Comparison of ENCODE assay signal across 8 cellular contexts in the genomic region with DNA sequence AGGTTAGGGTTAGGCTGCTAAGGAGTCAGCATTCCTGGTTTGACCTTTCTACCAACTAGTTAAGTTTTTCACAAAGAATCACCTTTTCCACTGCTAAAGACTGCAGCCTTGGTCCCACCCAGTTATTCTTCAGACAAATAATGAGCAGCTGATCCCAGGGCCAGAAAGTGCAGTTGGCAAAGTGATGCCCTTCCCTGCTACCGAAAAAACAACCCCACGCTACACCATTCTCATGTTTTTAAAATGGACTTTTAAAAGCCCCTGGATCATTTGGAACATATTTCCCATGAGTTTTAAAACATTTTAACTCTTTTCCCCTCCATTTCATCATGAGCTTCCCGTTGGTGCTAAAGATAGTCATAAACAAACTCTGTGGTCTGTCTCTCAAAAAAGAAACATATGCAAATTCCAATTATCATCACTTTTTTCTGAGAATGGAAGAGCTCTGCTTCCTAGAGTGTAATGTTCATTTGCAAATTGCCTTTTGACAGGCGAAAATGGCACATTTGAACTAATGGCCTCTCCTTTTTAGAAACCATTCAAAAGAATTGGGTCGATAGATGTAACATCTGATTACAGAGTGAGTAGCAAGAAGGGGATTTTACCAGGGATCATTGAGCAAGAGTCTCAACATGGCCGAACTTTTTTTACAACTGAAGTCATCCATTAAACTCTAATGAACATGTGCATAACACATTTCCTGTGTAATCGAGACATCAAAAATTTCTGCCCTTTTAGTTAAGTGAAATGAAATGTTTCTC.
DNase-seq lines count a peak whose midpoint lies in the region; ATAC-seq and TF ChIP-seq lines count a peak whose summit lies in the region.

No MANE protein-coding gene starts in this region.

- peaks cover 56% of the 10 kb centered on the region for H3K4me1 Mint-ChIP-seq in activated CD8-positive, alpha-beta memory T cell treated with anti-CD3 and anti-CD28 coated beads, Interleukin-2, amount 10 ng/mL, durations not matched to agents 7 days and 5 days
- H3K4me1 Mint-ChIP-seq in activated B cell treated with CpG ODN at 0.5 μM for 24 hours = peaks cover 50% of the 10 kb centered on the region
- peaks cover 50% of the 10 kb centered on the region for H3K4me1 Mint-ChIP-seq in stimulated activated naive CD8-positive, alpha-beta T cell treated with anti-CD3 and anti-CD28 coated beads, Interleukin-15, Interleukin-2, amounts not matched to agents 100 ng/mL and 50 ng/mL, for 24 hours (ENCODE audit: low read depth)

- H3K9me3 Mint-ChIP-seq in activated CD8-positive, alpha-beta memory T cell treated with anti-CD3 and anti-CD28 coated beads, Interleukin-2, amount 10 ng/mL, durations not matched to agents 7 days and 5 days (ENCODE audit: low read depth) = peaks cover 2% of the 10 kb centered on the region
- H3K9me3 Mint-ChIP-seq in activated B cell treated with CpG ODN at 0.5 μM for 24 hours = peaks cover 3% of the 10 kb centered on the region
- H3K9me3 Mint-ChIP-seq in stimulated activated naive CD8-positive, alpha-beta T cell treated with anti-CD3 and anti-CD28 coated beads, Interleukin-15, Interleukin-2, amounts not matched to agents 100 ng/mL and 50 ng/mL, for 24 hours = peaks cover 8% of the 10 kb centered on the region

- intact Hi-C loops in activated B cell treated with CpG ODN at 0.5 μM for 24 hours (cut with micrococcal nuclease) = no loop called here
- intact Hi-C loops in colonic mucosa (cut with DNase I) = no loop called here

- no peak overlapping the region for H3K4me3 ChIP-seq in colonic mucosa

- H3K27me3 ChIP-seq in colonic mucosa = no peaks in the 10 kb centered on the region

- no peak for DNase-seq in activated CD8-positive, alpha-beta memory T cell treated with anti-CD3 and anti-CD28 coated beads, Interleukin-2, amount 10 ng/mL, durations not matched to agents 7 days and 5 days
- DNase-seq in activated CD8-positive, alpha-beta memory T cell treated with anti-CD3 and anti-CD28 coated beads, Interleukin-2, amount 50 U/mL, for 48 hours = no peak
- DNase-seq in activated B cell treated with CpG ODN at 0.5 μM for 24 hours = no peak
- DNase-seq in colonic mucosa = no peak
- no peak for DNase-seq in Ammon's horn (ENCODE audit: low spot score)
- DNase-seq in SW480 (ENCODE audit: low spot score) = no peak

- no peak overlapping the region for H3K27ac ChIP-seq in colonic mucosa

- no peaks in the 10 kb centered on the region for H3K9me3 ChIP-seq in colonic mucosa

- POLR2A ChIA-PET in activated B cell treated with CpG ODN at 0.5 μM for 24 hours (lab: Charles Lee) = interaction anchor here (0.6 to 1.9 kb wide), 3 partner anchors 26 to 197 kb away, joined by 3 to 5 read pairs (median 5); a partner anchor contains a TSS

- peak; percentile 35 for ATAC-seq in activated CD8-positive, alpha-beta memory T cell treated with anti-CD3 and anti-CD28 coated beads, Interleukin-2, amount 10 ng/mL, durations not matched to agents 7 days and 5 days
- peak; percentile 47 for ATAC-seq in HG02870 (IDR thresholded peaks at IDR 0.05; ENCODE audit: unreplicated experiment)
- peak; percentile 32 for ATAC-seq in activated B cell treated with CpG ODN at 0.5 μM for 24 hours (ENCODE audit: low read depth)

- H3K4me3 Mint-ChIP-seq in activated CD8-positive, alpha-beta memory T cell treated with anti-CD3 and anti-CD28 coated beads, Interleukin-2, amount 10 ng/mL, durations not matched to agents 7 days and 5 days = peak overlapping the region; percentile 57
- H3K4me3 Mint-ChIP-seq in activated B cell treated with CpG ODN at 0.5 μM for 24 hours = peak overlapping the region; percentile 44
- H3K4me3 Mint-ChIP-seq in stimulated activated naive CD8-positive, alpha-beta T cell treated with anti-CD3 and anti-CD28 coated beads, Interleukin-15, Interleukin-2, amounts not matched to agents 100 ng/mL and 50 ng/mL, for 24 hours = peak overlapping the region; percentile 46

- H3K27me3 Mint-ChIP-seq in activated CD8-positive, alpha-beta memory T cell treated with anti-CD3 and anti-CD28 coated beads, Interleukin-2, amount 10 ng/mL, durations not matched to agents 7 days and 5 days = no peaks in the 10 kb centered on the region
- no peaks in the 10 kb centered on the region for H3K27me3 Mint-ChIP-seq in activated B cell treated with CpG ODN at 0.5 μM for 24 hours
- H3K27me3 Mint-ChIP-seq in stimulated activated naive CD8-positive, alpha-beta T cell treated with anti-CD3 and anti-CD28 coated beads, Interleukin-15, Interleukin-2, amounts not matched to agents 100 ng/mL and 50 ng/mL, for 24 hours = no peaks in the 10 kb centered on the region

- CTCF ChIA-PET in activated CD8-positive, alpha-beta memory T cell treated with anti-CD3 and anti-CD28 coated beads, Interleukin-2, amount 10 ng/mL, durations not matched to agents 7 days and 5 days (lab: Charles Lee) = interaction anchor here (0.7 to 3.4 kb wide), 10 partner anchors 16 to 129 kb away, joined by 3 to 15 read pairs (median 4); a partner anchor contains a TSS
- CTCF ChIA-PET in activated B cell treated with CpG ODN at 0.5 μM for 24 hours (lab: Charles Lee) = no interaction called here

- H3K9ac ChIP-seq in colonic mucosa (ENCODE audit: low read depth in 2 of 2, low read length in 2 of 2) = no peak overlapping the region

- H3K4me1 ChIP-seq in colonic mucosa = no peaks in the 10 kb centered on the region

- TF ChIP-seq CTCF in activated B cell treated with CpG ODN at 0.5 μM for 24 hours (IDR thresholded peaks at IDR 0.05) = no peak
- TF ChIP-seq CTCF in colonic mucosa (IDR thresholded peaks at IDR 0.05) = no peak

- H3K36me3 ChIP-seq in colonic mucosa = no peaks in the 10 kb centered on the region

- peaks cover 35% of the 10 kb centered on the region for H3K36me3 Mint-ChIP-seq in activated CD8-positive, alpha-beta memory T cell treated with anti-CD3 and anti-CD28 coated beads, Interleukin-2, amount 10 ng/mL, durations not matched to agents 7 days and 5 days
- no peaks in the 10 kb centered on the region for H3K36me3 Mint-ChIP-seq in activated B cell treated with CpG ODN at 0.5 μM for 24 hours (ENCODE audit: low read depth)
- H3K36me3 Mint-ChIP-seq in stimulated activated naive CD8-positive, alpha-beta T cell treated with anti-CD3 and anti-CD28 coated beads, Interleukin-15, Interleukin-2, amounts not matched to agents 100 ng/mL and 50 ng/mL, for 24 hours (ENCODE audit: low read depth) = peaks cover 5% of the 10 kb centered on the region

- H3K27ac Mint-ChIP-seq in activated CD8-positive, alpha-beta memory T cell treated with anti-CD3 and anti-CD28 coated beads, Interleukin-2, amount 10 ng/mL, durations not matched to agents 7 days and 5 days = peak overlapping the region; percentile 98
- peak overlapping the region; percentile 77 for H3K27ac Mint-ChIP-seq in activated B cell treated with CpG ODN at 0.5 μM for 24 hours
- peak overlapping the region; percentile 96 for H3K27ac Mint-ChIP-seq in stimulated activated naive CD8-positive, alpha-beta T cell treated with anti-CD3 and anti-CD28 coated beads, Interleukin-15, Interleukin-2, amounts not matched to agents 100 ng/mL and 50 ng/mL, for 24 hours
